In genomic region chr22:22362311-22362710, GRCh38 we compare ENCODE assay signal across 10 cellular contexts.
"Had no signal": no experiment of that assay in that cellular context is flagged by ENCODE, and none has a peak within 500 bp of the region (broad histone marks: within the 10 kb centered on the region; RNA-seq: fewer than 3 reads in every experiment).

No MANE protein-coding gene starts in this region.

- DNase-seq: GM23248, GOT3, H7, HFFc6, KG1 had no signal

- H3K9ac ChIP-seq: GM23248 had no signal

- H3K9me3 ChIP-seq: HAP-1 had no signal

- H3K27ac ChIP-seq: GM23248, HL-60 had no signal

- ATAC-seq: HCT116, HepG2 had no signal

- H3K27ac Mint-ChIP-seq: HFFc6 had no signal

- H3K4me1 ChIP-seq: HAP-1 had no signal

- H3K4me3 Mint-ChIP-seq: HFFc6 had no signal

- H3K4me3 ChIP-seq: GM23248, HAP-1 had no signal

- H3K27me3 Mint-ChIP-seq: IgD-negative memory B cell had no signal

- FAIRE-seq: HepG2 had no signal

- H2AFZ ChIP-seq: GM23248 had no signal

- H3K9me3 Mint-ChIP-seq: HFFc6 had no signal

- H3K36me3 ChIP-seq: HAP-1 had no signal
